ENCODE assay signal across 8 cellular contexts in genomic region chr1:45750298-45751038, GRCh38. TPM values are rescaled to one million over a fixed set of nuclear protein-coding genes. Genes with fewer than 3 reads are reported as not detected.
DNase-seq lines count a peak whose midpoint lies in the region; ATAC-seq and TF ChIP-seq lines count a peak whose summit lies in the region.

TSS of gene IPP (minus strand) at chr1:45750653. CDS start at chr1:45746411, 4,242 bp downstream.

- DNase-seq in CD4-positive, alpha-beta T cell: peak; percentile 76 to 89 (median 85)
- DNase-seq in NCI-H82 (lab: John Stamatoyannopoulos, UW): peak; percentile 99
- peak; percentile 96 to 97 for DNase-seq in activated CD4-positive, alpha-beta T cell treated with anti-CD3 and anti-CD28 coated beads, Interleukin-2, amount 50 U/mL, for 48 hours
- DNase-seq in dermis microvascular lymphatic vessel endothelial cell (ENCODE audit: low read depth in 2 of 2): peak; percentile 95 to 98
- peak; percentile 99 for DNase-seq in right lobe of liver
- peak; percentile 89 to 92 for DNase-seq in stimulated activated CD4-positive, alpha-beta T cell treated with anti-CD3 and anti-CD28 coated beads, Interleukin-4, amount 100 ng/mL, for 4 hours

- CTCF ChIA-PET in CD4-positive, alpha-beta T cell (lab: Charles Lee): interaction anchor here (1.0 to 1.2 kb wide), 2 partner anchors 13 to 62 kb away, joined by 3 to 4 read pairs; partner anchors contain the start of gene TMEM69

- POLR2A ChIA-PET in CD4-positive, alpha-beta T cell (lab: Charles Lee): interaction anchor here (0.6 to 2.0 kb wide), 2 partner anchors 12 to 64 kb away, joined by 3 to 13 read pairs; partner anchors contain the start of gene GPBP1L1

- under 1% methylated on average over 39 of the region's 58 CpGs for WGBS in right lobe of liver (ENCODE audit: insufficient coverage, low coverage, low lambda C conversion rate, missing lambda C conversion rate)

- H3K4me1 Mint-ChIP-seq in CD4-positive, alpha-beta T cell (ENCODE audit: low read depth): peaks cover 43% of the 10 kb centered on the region

- no peaks in the 10 kb centered on the region for H3K27me3 Mint-ChIP-seq in CD4-positive, alpha-beta T cell

- peak; percentile 42 for TF ChIP-seq CTCF in CD4-positive, alpha-beta T cell (IDR thresholded peaks at IDR 0.05)
- TF ChIP-seq CTCF in right lobe of liver (IDR thresholded peaks at IDR 0.05): peak; percentile 4 to 50 (median 26)

- peaks cover 31% of the 10 kb centered on the region for H3K36me3 Mint-ChIP-seq in CD4-positive, alpha-beta T cell (ENCODE audit: low read depth)

- no peaks in the 10 kb centered on the region for H3K36me3 ChIP-seq in right lobe of liver

- H3K27ac Mint-ChIP-seq in CD4-positive, alpha-beta T cell: peak within 1 kb of the TSS; percentile 97

- H3K4me3 Mint-ChIP-seq in CD4-positive, alpha-beta T cell: peak within 1 kb of the TSS; percentile 91

- H3K4me1 ChIP-seq in right lobe of liver: peaks cover 0 to 5% (median 0%) of the 10 kb centered on the region in 4 donors

- ATAC-seq in CD4-positive, alpha-beta T cell (ENCODE audit: poor library complexity): peak; percentile 84
- peak; percentile 92 for ATAC-seq in GM19397 (IDR thresholded peaks at IDR 0.05; ENCODE audit: unreplicated experiment)
- peak; percentile 85 for ATAC-seq in HG03571 (IDR thresholded peaks at IDR 0.05; ENCODE audit: unreplicated experiment)
- ATAC-seq in right lobe of liver: peak; percentile 98 to 99 (median 98)

- TF ChIP-seq POLR2A in right lobe of liver (IDR thresholded peaks at IDR 0.05): peak; percentile 92

- H3K27me3 ChIP-seq in CD4-positive, alpha-beta T cell (ENCODE audit: control insufficient read depth, insufficient read depth, low read length): no peaks in the 10 kb centered on the region
- no peaks in the 10 kb centered on the region for H3K27me3 ChIP-seq in right lobe of liver

- no peaks in the 10 kb centered on the region for H3K9me3 ChIP-seq in CD4-positive, alpha-beta T cell (ENCODE audit: control insufficient read depth, low read length)
- H3K9me3 ChIP-seq in right lobe of liver: no peaks in the 10 kb centered on the region

- H3K9me3 Mint-ChIP-seq in CD4-positive, alpha-beta T cell: no peaks in the 10 kb centered on the region

- intact Hi-C loops in CD4-positive, alpha-beta T cell (cut with DNase I, micrococcal nuclease): loop anchor here (1.0 to 5.0 kb wide), 4 partner anchors 54 to 163 kb away; partner anchors contain the start of gene TMEM69 (in 2 of the 2)
- intact Hi-C loops in right lobe of liver (cut with DNase I): no loop called here

- peak within 1 kb of the TSS; percentile 55 to 74 (median 58) for H3K4me3 ChIP-seq in right lobe of liver

- peak within 1 kb of the TSS; percentile 92 for H3K27ac ChIP-seq in CD4-positive, alpha-beta T cell (ENCODE audit: low read depth, low read length)
- peak within 1 kb of the TSS; percentile 90 to 98 (median 97) for H3K27ac ChIP-seq in right lobe of liver

RNA-seq across cellular contexts. Expression of gene IPP, which starts in this region (rescaled TPM):
- 1 to 10 TPM; 6.0 to 6.6 TPM for total RNA-seq in CD4-positive, alpha-beta T cell
- total RNA-seq in dermis microvascular lymphatic vessel endothelial cell (4.1 and 5.3 TPM in 2 replicates), right lobe of liver (10 to 100 TPM in 2 of 6 experiments, 1 to 10 TPM in 4; 5.5 to 12.9 (median 8.3) TPM)

Comparison
In these comparisons a context has a peak if more than half of its experiments do, and no peak if none do; other contexts are left out.
1. Peak in every context shown above with its lines: DNase-seq, ATAC-seq, H3K4me3 ChIP-seq and H3K27ac ChIP-seq.
2. intact Hi-C loops: an anchor here in CD4-positive, alpha-beta T cell (1.0 to 5.0 kb wide); none called in right lobe of liver.